ENCODE assay signal across 19 cellular contexts in the genomic region with DNA sequence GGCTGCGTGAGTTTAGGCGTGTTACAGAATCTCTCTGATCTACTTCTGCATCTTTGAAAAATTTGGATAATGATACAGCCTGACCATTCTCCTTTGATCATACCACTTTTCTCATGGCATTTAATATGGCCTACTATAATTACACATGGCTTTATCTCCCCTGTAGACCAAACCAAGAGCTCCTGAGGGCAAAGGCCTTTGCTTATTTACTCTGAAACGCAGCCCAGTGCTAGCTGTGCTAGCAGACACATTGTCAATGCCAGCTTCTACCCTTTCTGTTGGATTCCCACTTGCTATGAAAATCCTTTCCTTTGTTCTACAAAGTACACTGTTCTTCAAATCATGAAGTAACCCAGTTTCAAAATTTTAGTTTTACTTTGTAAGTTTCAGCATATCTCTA.
"Had no signal": no experiment of that assay in that cellular context is flagged by ENCODE, and none has a peak within 500 bp of the region (broad histone marks: within the 10 kb centered on the region; RNA-seq: fewer than 3 reads in every experiment).

No MANE protein-coding gene starts in this region.

- DNase-seq: activated CD4-positive, alpha-beta memory T cell treated with anti-CD3 and anti-CD28 coated beads, Interleukin-2, amount 10 ng/mL, durations not matched to agents 7 days and 5 days; activated CD4-positive, alpha-beta T cell treated with anti-CD3 and anti-CD28 coated beads for 36 hours; activated CD8-positive, alpha-beta memory T cell treated with anti-CD3 and anti-CD28 coated beads, Interleukin-2, amount 50 U/mL, for 4 hours; activated gamma-delta T cell treated with Interleukin-2 at 50 U/mL for 16 hours; activated naive CD8-positive, alpha-beta T cell treated with anti-CD3 and anti-CD28 coated beads for 36 hours; activated T-cell treated with anti-CD3 and anti-CD28 coated beads, Interleukin-2, amount 50 U/mL, for 72 hours; anterior cingulate cortex; effector CD4-positive, alpha-beta T cell; foreskin keratinocyte; left lung; occipital lobe; psoas muscle; stimulated activated CD4-positive, alpha-beta T cell treated with anti-CD3 and anti-CD28 coated beads, Interleukin-12 subunit alpha, Interleukin-12 subunit beta, amount 100 ng/mL, for 4 hours; stimulated activated naive CD4-positive, alpha-beta T cell; T1000; upper lobe of left lung had no signal

- H3K9me3 ChIP-seq: left lung, psoas muscle, upper lobe of left lung had no signal

- H3K4me3 ChIP-seq: left lung, psoas muscle, upper lobe of left lung had no signal

- H3K27ac Mint-ChIP-seq: activated CD4-positive, alpha-beta memory T cell treated with anti-CD3 and anti-CD28 coated beads, Interleukin-2, amount 10 ng/mL, durations not matched to agents 7 days and 5 days; activated CD4-positive, alpha-beta T cell treated with anti-CD3 and anti-CD28 coated beads for 36 hours; activated naive CD8-positive, alpha-beta T cell treated with anti-CD3 and anti-CD28 coated beads for 36 hours; activated T-cell treated with anti-CD3 and anti-CD28 coated beads, Interleukin-2, amount 50 U/mL, for 72 hours; memory B cell; natural killer cell treated with Interleukin-12 subunit alpha and Interleukin-12 subunit beta and Interleukin-15 and Interleukin-18, amount 100 ng/mL, for 72 hours had no signal

- H3K4me1 Mint-ChIP-seq: activated CD4-positive, alpha-beta memory T cell treated with anti-CD3 and anti-CD28 coated beads, Interleukin-2, amount 10 ng/mL, durations not matched to agents 7 days and 5 days had no signal

- ATAC-seq: activated CD4-positive, alpha-beta T cell treated with anti-CD3 and anti-CD28 coated beads for 36 hours; activated T-cell treated with anti-CD3 and anti-CD28 coated beads, Interleukin-2, amount 50 U/mL, for 72 hours; left lung; natural killer cell treated with Interleukin-12 subunit alpha and Interleukin-12 subunit beta and Interleukin-15 and Interleukin-18, amount 100 ng/mL, for 72 hours; psoas muscle; sciatic nerve had no signal

- H3K4me3 Mint-ChIP-seq: activated CD4-positive, alpha-beta memory T cell treated with anti-CD3 and anti-CD28 coated beads, Interleukin-2, amount 10 ng/mL, durations not matched to agents 7 days and 5 days; activated CD4-positive, alpha-beta T cell treated with anti-CD3 and anti-CD28 coated beads for 36 hours; activated naive CD8-positive, alpha-beta T cell treated with anti-CD3 and anti-CD28 coated beads for 36 hours; activated T-cell treated with anti-CD3 and anti-CD28 coated beads, Interleukin-2, amount 50 U/mL, for 72 hours; memory B cell; natural killer cell treated with Interleukin-12 subunit alpha and Interleukin-12 subunit beta and Interleukin-15 and Interleukin-18, amount 100 ng/mL, for 72 hours had no signal

- H3K9me3 Mint-ChIP-seq: activated CD4-positive, alpha-beta memory T cell treated with anti-CD3 and anti-CD28 coated beads, Interleukin-2, amount 10 ng/mL, durations not matched to agents 7 days and 5 days; activated naive CD8-positive, alpha-beta T cell treated with anti-CD3 and anti-CD28 coated beads for 36 hours; activated T-cell treated with anti-CD3 and anti-CD28 coated beads, Interleukin-2, amount 50 U/mL, for 72 hours; natural killer cell treated with Interleukin-12 subunit alpha and Interleukin-12 subunit beta and Interleukin-15 and Interleukin-18, amount 100 ng/mL, for 72 hours had no signal

- H3K27me3 Mint-ChIP-seq: activated CD4-positive, alpha-beta memory T cell treated with anti-CD3 and anti-CD28 coated beads, Interleukin-2, amount 10 ng/mL, durations not matched to agents 7 days and 5 days; activated CD4-positive, alpha-beta T cell treated with anti-CD3 and anti-CD28 coated beads for 36 hours; activated naive CD8-positive, alpha-beta T cell treated with anti-CD3 and anti-CD28 coated beads for 36 hours; memory B cell; natural killer cell treated with Interleukin-12 subunit alpha and Interleukin-12 subunit beta and Interleukin-15 and Interleukin-18, amount 100 ng/mL, for 72 hours had no signal

- H3K27ac ChIP-seq: left lung, psoas muscle had no signal

- H3K36me3 ChIP-seq: left lung, upper lobe of left lung had no signal

- H3K27me3 ChIP-seq: foreskin keratinocyte, left lung, upper lobe of left lung had no signal

- H3K36me3 Mint-ChIP-seq: activated naive CD8-positive, alpha-beta T cell treated with anti-CD3 and anti-CD28 coated beads for 36 hours; natural killer cell treated with Interleukin-12 subunit alpha and Interleukin-12 subunit beta and Interleukin-15 and Interleukin-18, amount 100 ng/mL, for 72 hours had no signal
